ENCODE assay signal across 1 cellular context in genomic region chr7:104883718-104884452, GRCh38.
TF ChIP-seq lines count a peak whose summit lies in the region.

No MANE protein-coding gene starts in this region.

TF ChIP-seq in HepG2, 621 proteins besides CTCF, POLR2A, EP300 and RAD21 (continued from another document and continues in another):
- 0 out of 2 replicates have a peak, but pooled peaks have one; percentile 9 for TF ChIP-seq SOX5 (CRISPR knock-in tag; IDR thresholded peaks at IDR 0.05; ENCODE audit: borderline replicate concordance)
- TF ChIP-seq RBFOX2 (IDR thresholded peaks at IDR 0.05; ENCODE audit: low read depth, low read length), result no peak
- peak; percentile 49 for TF ChIP-seq ZNF687 (CRISPR knock-in tag; IDR thresholded peaks at IDR 0.05)
- TF ChIP-seq ZNF232 (CRISPR knock-in tag; IDR thresholded peaks at IDR 0.05; ENCODE audit: borderline replicate concordance), result no peak
- no peak for TF ChIP-seq MLXIP (CRISPR knock-in tag; IDR thresholded peaks at IDR 0.05; ENCODE audit: borderline replicate concordance)
- no peak for TF ChIP-seq ZNF337 (CRISPR knock-in tag; IDR thresholded peaks at IDR 0.05; ENCODE audit: borderline replicate concordance, low read depth)
- no peak for TF ChIP-seq ZFP36 (IDR thresholded peaks at IDR 0.05; ENCODE audit: borderline replicate concordance, low read depth, low read length, partially characterized antibody)
- TF ChIP-seq DNMT3B (CRISPR knock-in tag; conservative IDR thresholded peaks at IDR 0.05), result no peak
- no peak for TF ChIP-seq ZFP36L1 (CRISPR knock-in tag; IDR thresholded peaks at IDR 0.05)
- no peak for TF ChIP-seq UBTF (CRISPR knock-in tag; IDR thresholded peaks at IDR 0.05)
- TF ChIP-seq AHDC1 (CRISPR knock-in tag; IDR thresholded peaks at IDR 0.05; ENCODE audit: borderline replicate concordance), result no peak
- TF ChIP-seq ZGPAT (CRISPR knock-in tag; IDR thresholded peaks at IDR 0.05), result peak; percentile 70
- TF ChIP-seq ZNF383 (CRISPR knock-in tag; IDR thresholded peaks at IDR 0.05; ENCODE audit: borderline replicate concordance), result no peak
- 0 out of 2 replicates have a peak, but pooled peaks have one; percentile 21 for TF ChIP-seq ZSCAN25 (CRISPR knock-in tag; IDR thresholded peaks at IDR 0.05)
- no peak for TF ChIP-seq NBN (conservative IDR thresholded peaks at IDR 0.05)
- TF ChIP-seq ZNF749 (CRISPR knock-in tag; IDR thresholded peaks at IDR 0.05; ENCODE audit: borderline replicate concordance), result no peak
- no peak for TF ChIP-seq MIXL1 (CRISPR knock-in tag; IDR thresholded peaks at IDR 0.05)
- 0 out of 2 replicates have a peak, but pooled peaks have one; percentile 19 for TF ChIP-seq RXRA (CRISPR knock-in tag; IDR thresholded peaks at IDR 0.05)
- TF ChIP-seq DBP (CRISPR knock-in tag; IDR thresholded peaks at IDR 0.05; ENCODE audit: not compliant biosample characterization), result no peak
- no peak for TF ChIP-seq CBX2 (IDR thresholded peaks at IDR 0.05; ENCODE audit: low read depth, low read length)
- TF ChIP-seq CBX2 (CRISPR knock-in tag; IDR thresholded peaks at IDR 0.05; ENCODE audit: low read depth), result no peak
- TF ChIP-seq BCL3 (CRISPR knock-in tag; IDR thresholded peaks at IDR 0.05), result no peak
- TF ChIP-seq GATA4 (IDR thresholded peaks at IDR 0.05; ENCODE audit: borderline replicate concordance, low read depth), result no peak
- TF ChIP-seq GTF2F1 (IDR thresholded peaks at IDR 0.05; ENCODE audit: low read length), result no peak
- no peak for TF ChIP-seq ZNF879 (CRISPR knock-in tag; IDR thresholded peaks at IDR 0.05)
- TF ChIP-seq BRCA1 (CRISPR knock-in tag; IDR thresholded peaks at IDR 0.05), result no peak
- peak in 1 of 2 experiments; percentile 61; a peak in 1 of 4 replicates for TF ChIP-seq KLF16 (CRISPR knock-in tag; IDR thresholded peaks at IDR 0.05)
- peak; percentile 38 for TF ChIP-seq ARID5B (CRISPR knock-in tag; IDR thresholded peaks at IDR 0.05)
- peak; percentile 59 for TF ChIP-seq ASH2L (IDR thresholded peaks at IDR 0.05; ENCODE audit: insufficient read length, low read depth, low read length)
- no peak for TF ChIP-seq TCF7L2 (IDR thresholded peaks at IDR 0.05; ENCODE audit: low read depth, low read length)
- peak; percentile 30; the same call in 1 of the 2 replicates for TF ChIP-seq KDM2A (CRISPR knock-in tag; IDR thresholded peaks at IDR 0.05; ENCODE audit: borderline replicate concordance, low read depth)
